In the genomic region with DNA sequence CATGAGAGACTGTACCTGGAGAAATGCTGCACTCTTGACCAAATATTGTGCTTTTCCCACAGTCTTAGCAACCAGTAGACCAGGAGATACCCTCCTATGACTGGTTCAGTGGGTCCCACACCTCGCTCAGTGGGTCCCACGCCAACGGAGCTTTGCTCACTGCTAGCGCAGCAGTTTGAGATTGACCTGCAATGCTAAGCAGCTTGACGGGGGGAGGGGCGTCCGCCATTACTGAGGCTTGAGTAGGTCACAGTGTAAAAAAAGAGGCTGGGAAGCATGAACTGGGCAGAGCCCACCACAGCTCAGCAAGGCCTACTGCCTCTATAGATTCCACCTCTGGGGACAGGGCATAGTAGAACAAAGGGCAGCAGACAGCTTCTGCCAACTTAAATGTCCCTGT, we compare ENCODE assay signal across 26 cellular contexts.
"Had no signal": no experiment of that assay in that cellular context is flagged by ENCODE, and none has a peak within 500 bp of the region (broad histone marks: within the 10 kb centered on the region; RNA-seq: fewer than 3 reads in every experiment).

No MANE protein-coding gene starts in this region.

- H3K9ac ChIP-seq: parathyroid adenoma had no signal

- ATAC-seq: naive thymus-derived CD8-positive, alpha-beta T cell; natural killer cell treated with Interleukin-12 subunit alpha and Interleukin-12 subunit beta and Interleukin-15 and Interleukin-18, amount 100 ng/mL, for 72 hours; psoas muscle; right cardiac atrium; right lobe of liver; stimulated activated memory B cell treated with anti-CD40 and anti-IgM and Interleukin-4, amounts not matched to agents 10 μg/mL and 1 μg/mL and 100 μg/mL, for 72 hours had no signal

- H2AFZ ChIP-seq: parathyroid adenoma had no signal

- H3K27me3 ChIP-seq: ovary, right lobe of liver, sigmoid colon, stomach, thyroid gland, tibial nerve, upper lobe of left lung, vagina had no signal

- FAIRE-seq: small intestine, urothelium cell line had no signal

- H3K9me3 ChIP-seq: ovary, right lobe of liver, sigmoid colon, stomach, thoracic aorta, thyroid gland, upper lobe of left lung, vagina had no signal

- DNase-seq: naive thymus-derived CD8-positive, alpha-beta T cell; nephron progenitor cell; occipital lobe; ovary; posterior cingulate gyrus; right lobe of liver; sigmoid colon; small intestine; stimulated activated CD4-positive, alpha-beta T cell treated with anti-CD3 and anti-CD28 coated beads, Interleukin-15, amount 100 ng/mL, for 24 hours; stimulated activated CD4-positive, alpha-beta T cell treated with anti-CD3 and anti-CD28 coated beads, Interleukin-4, amount 100 ng/mL, for 1 hour; stimulated activated CD4-positive, alpha-beta T cell treated with anti-CD3 and anti-CD28 coated beads, Interleukin-4, amount 100 ng/mL, for 4 hours; stimulated activated CD8-positive, alpha-beta memory T cell treated with anti-CD3 and anti-CD28 coated beads, Interleukin-4, amount 100 ng/mL, for 48 hours; stimulated activated naive CD4-positive, alpha-beta T cell; stomach; thyroid gland; trophoblast cell; upper lobe of left lung had no signal

- H3K36me3 ChIP-seq: ovary, right lobe of liver, sigmoid colon, stomach, thoracic aorta, thyroid gland, tibial nerve, upper lobe of left lung, vagina had no signal

- H3K4me1 ChIP-seq: parathyroid adenoma, psoas muscle, right lobe of liver, sigmoid colon, stomach, thyroid gland, tibial nerve, upper lobe of left lung, vagina had no signal

- H3K4me3 ChIP-seq: ovary, psoas muscle, right lobe of liver, sigmoid colon, stomach, thoracic aorta, thyroid gland, tibial nerve, upper lobe of left lung, vagina had no signal

- H3K27ac ChIP-seq: ovary, parathyroid adenoma, psoas muscle, right lobe of liver, sigmoid colon, stomach, thoracic aorta, thyroid gland, tibial nerve, upper lobe of left lung, vagina had no signal

- H3K79me2 ChIP-seq: parathyroid adenoma had no signal
